Comparison of ENCODE assay signal across 12 cellular contexts in the genomic region with DNA sequence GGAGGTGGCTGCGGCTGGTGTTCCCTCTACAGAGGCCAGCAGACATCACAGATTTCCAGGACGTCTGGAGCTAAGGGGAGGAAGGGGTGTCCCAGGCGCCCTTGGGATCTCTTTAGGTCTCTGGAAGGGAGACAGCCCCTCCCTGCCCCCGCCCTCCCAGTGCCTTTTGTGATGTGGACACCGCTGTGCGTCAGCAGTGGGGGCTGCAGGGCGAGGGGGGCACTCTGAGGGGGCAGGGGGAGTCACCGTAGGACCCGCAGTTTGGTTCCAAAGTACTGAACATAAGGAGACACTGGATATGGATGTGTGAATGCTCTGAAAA.
"Had no signal": no experiment of that assay in that cellular context is flagged by ENCODE, and none has a peak within 500 bp of the region (broad histone marks: within the 10 kb centered on the region; RNA-seq: fewer than 3 reads in every experiment).

No MANE protein-coding gene starts in this region.

- H3K4me1 ChIP-seq: pancreas had no signal

- DNase-seq: activated CD4-positive, alpha-beta T cell treated with anti-CD3 and anti-CD28 coated beads for 48 hours; activated CD8-positive, alpha-beta memory T cell treated with anti-CD3 and anti-CD28 coated beads for 24 hours; activated naive CD4-positive, alpha-beta T cell treated with Interleukin-2 at 50 U/mL for 16 hours; erythroblast; hippocampal formation; retina had no signal

- H3K36me3 Mint-ChIP-seq: natural killer cell treated with Interleukin-12 subunit alpha and Interleukin-12 subunit beta and Interleukin-15 and Interleukin-18, amount 100 ng/mL, for 72 hours had no signal

- H3K4me3 Mint-ChIP-seq: natural killer cell treated with Interleukin-12 subunit alpha and Interleukin-12 subunit beta and Interleukin-15 and Interleukin-18, amount 100 ng/mL, for 72 hours; stimulated activated effector memory CD8-positive, alpha-beta T cell treated with anti-CD3 and anti-CD28 coated beads, Interleukin-12 subunit alpha, Interleukin-12 subunit beta, amount 100 ng/mL, for 72 hours had no signal

- H3K27ac Mint-ChIP-seq: natural killer cell treated with Interleukin-12 subunit alpha and Interleukin-12 subunit beta and Interleukin-15 and Interleukin-18, amount 100 ng/mL, for 72 hours; stimulated activated effector memory CD8-positive, alpha-beta T cell treated with anti-CD3 and anti-CD28 coated beads, Interleukin-12 subunit alpha, Interleukin-12 subunit beta, amount 100 ng/mL, for 72 hours had no signal

- H3K9me3 ChIP-seq: pancreas, tibial nerve had no signal

- H3K27ac ChIP-seq: cardiac muscle cell, pancreas, tibial nerve had no signal

- H3K27me3 ChIP-seq: cardiac muscle cell, pancreas, tibial nerve had no signal

- H3K27me3 Mint-ChIP-seq: natural killer cell treated with Interleukin-12 subunit alpha and Interleukin-12 subunit beta and Interleukin-15 and Interleukin-18, amount 100 ng/mL, for 72 hours had no signal

- H3K36me3 ChIP-seq: cardiac muscle cell, pancreas had no signal

- ATAC-seq: natural killer cell treated with Interleukin-12 subunit alpha and Interleukin-12 subunit beta and Interleukin-15 and Interleukin-18, amount 100 ng/mL, for 72 hours; pancreas; stimulated activated effector memory CD8-positive, alpha-beta T cell treated with anti-CD3 and anti-CD28 coated beads, Interleukin-12 subunit alpha, Interleukin-12 subunit beta, amount 100 ng/mL, for 72 hours had no signal

- H3K9me3 Mint-ChIP-seq: natural killer cell treated with Interleukin-12 subunit alpha and Interleukin-12 subunit beta and Interleukin-15 and Interleukin-18, amount 100 ng/mL, for 72 hours; stimulated activated effector memory CD8-positive, alpha-beta T cell treated with anti-CD3 and anti-CD28 coated beads, Interleukin-12 subunit alpha, Interleukin-12 subunit beta, amount 100 ng/mL, for 72 hours had no signal

- H3K4me2 ChIP-seq: smooth muscle cell had no signal

- H3K4me3 ChIP-seq: cardiac muscle cell, pancreas, smooth muscle cell, tibial nerve had no signal
